ENCODE assay signal across 8 cellular contexts in genomic region chr7:101138149-101138870, GRCh38. TPM values are rescaled to one million over a fixed set of nuclear protein-coding genes. Genes with fewer than 3 reads are reported as not detected.
DNase-seq lines count a peak whose midpoint lies in the region; ATAC-seq, FAIRE-seq and TF ChIP-seq lines count a peak whose summit lies in the region.

No MANE protein-coding gene starts in this region.

- H3K27me3 ChIP-seq in NT2/D1 (ENCODE audit: insufficient read depth, insufficient read length): no peaks in the 10 kb centered on the region
- no peaks in the 10 kb centered on the region for H3K27me3 ChIP-seq in endothelial cell of umbilical vein (ENCODE audit: control insufficient read depth in 2 of 2, insufficient read depth in 2 of 2, low read length in 2 of 2)

- H3K9me3 ChIP-seq in NT2/D1 (ENCODE audit: insufficient read depth, low read length): no peaks in the 10 kb centered on the region
- H3K9me3 ChIP-seq in endothelial cell of umbilical vein (replicated peaks; ENCODE audit: control insufficient read depth, insufficient read depth, low read length): no peaks in the 10 kb centered on the region

- intact Hi-C loops in endothelial cell of umbilical vein (cut with micrococcal nuclease): loop anchor here (1.0 kb wide), 4 partner anchors 12 to 53 kb away; partner anchors contain the start of gene TRIM56
- intact Hi-C loops in natural killer cell (cut with micrococcal nuclease): loop anchor here (1.0 kb wide), 1 partner anchor 27 kb away; the partner anchor contains the start of gene VGF

- no peaks in the 10 kb centered on the region for H4K20me1 ChIP-seq in endothelial cell of umbilical vein (replicated peaks; ENCODE audit: control insufficient read depth, extremely low read depth, insufficient read depth, low read length)

- BruUV-seq in endothelial cell of umbilical vein (replicated peaks; lab: Mats Ljungman, UMichigan): TSS peak; percentile 82

- CTCF ChIA-PET in activated CD8-positive, alpha-beta memory T cell treated with anti-CD3 and anti-CD28 coated beads, Interleukin-2, amount 10 ng/mL, durations not matched to agents 7 days and 5 days (lab: Charles Lee): interaction anchor here (0.6 to 3.0 kb wide), 13 partner anchors 9 to 244 kb away, joined by 3 to 16 read pairs (median 6); partner anchors contain the start of genes SERPINE1 and VGF
- CTCF ChIA-PET in endothelial cell of umbilical vein (lab: Charles Lee): interaction anchor here (1.0 to 2.8 kb wide), 14 partner anchors 11 to 153 kb away, joined by 3 to 19 read pairs (median 6); partner anchors contain the start of genes SERPINE1 and TRIM56

- peak; percentile 82 for TF ChIP-seq POLR2A in endothelial cell of umbilical vein (IDR thresholded peaks at IDR 0.05; ENCODE audit: low read depth, low read length)

- peaks cover 39% of the 10 kb centered on the region for H3K36me3 ChIP-seq in NT2/D1 (ENCODE audit: insufficient read depth, insufficient read length, low read length)
- peaks cover 20 to 34% of the 10 kb centered on the region in 2 experiments for H3K36me3 ChIP-seq in endothelial cell of umbilical vein (ENCODE audit: control insufficient read depth in 2 of 2, extremely low read depth in 1 of 2, insufficient read depth in 2 of 2, low read length in 2 of 2)

- H3K4me1 ChIP-seq in NT2/D1 (ENCODE audit: insufficient read depth, insufficient read length): peaks cover 2% of the 10 kb centered on the region
- H3K4me1 ChIP-seq in endothelial cell of umbilical vein (ENCODE audit: control insufficient read depth, extremely low read depth, insufficient read depth, low read length): peaks cover 39% of the 10 kb centered on the region

- H3K4me3 Mint-ChIP-seq in activated CD8-positive, alpha-beta memory T cell treated with anti-CD3 and anti-CD28 coated beads, Interleukin-2, amount 10 ng/mL, durations not matched to agents 7 days and 5 days: no peak overlapping the region
- peak overlapping the region; percentile 67 for H3K4me3 Mint-ChIP-seq in natural killer cell

- POLR2A ChIA-PET in endothelial cell of umbilical vein (lab: Charles Lee): interaction anchor here (1.4 to 4.8 kb wide), 4 partner anchors 11 to 38 kb away, joined by 3 to 27 read pairs (median 10); partner anchors contain the start of gene SERPINE1

- DNase-seq in NCI-H1092 treated with DMSO at 0.1 percent for 48 hours (lab: John Stamatoyannopoulos, UW) (peak; percentile 32), NCI-H1092 (lab: John Stamatoyannopoulos, UW) (no peak), NT2/D1 (ENCODE audit: low read depth, low spot score) (peak; percentile 83), endothelial cell of umbilical vein (ENCODE audit: low read depth, low spot score) (peak; percentile 99), natural killer cell (peak; percentile 85)
- DNase-seq in activated CD8-positive, alpha-beta memory T cell treated with anti-CD3 and anti-CD28 coated beads, Interleukin-2, amount 10 ng/mL, durations not matched to agents 7 days and 5 days: peak; percentile 91
- peak; percentile 85 for DNase-seq in stimulated activated naive CD4-positive, alpha-beta T cell treated with Interleukin-2 at 50 U/mL for 16 hours (lab: John Stamatoyannopoulos, UW)

- peak overlapping the region; percentile 30 for H3K27ac ChIP-seq in endothelial cell of umbilical vein (ENCODE audit: insufficient read depth, low read depth, low read length)

- H3K4me3 ChIP-seq in NT2/D1 (ENCODE audit: insufficient read length, low read depth) (no peak overlapping the region), endothelial cell of umbilical vein (replicated peaks in 1 of 3; ENCODE audit: insufficient read depth in 1 of 3, low read depth in 1 of 3, low read length in 3 of 3) (no peak overlapping the region)

- no peak overlapping the region for H2AFZ ChIP-seq in endothelial cell of umbilical vein (ENCODE audit: low read depth, low read length)

- no peaks in the 10 kb centered on the region for H3K9me3 Mint-ChIP-seq in activated CD8-positive, alpha-beta memory T cell treated with anti-CD3 and anti-CD28 coated beads, Interleukin-2, amount 10 ng/mL, durations not matched to agents 7 days and 5 days (ENCODE audit: low read depth)
- H3K9me3 Mint-ChIP-seq in natural killer cell: no peaks in the 10 kb centered on the region

- peaks cover 43% of the 10 kb centered on the region for H3K4me1 Mint-ChIP-seq in activated CD8-positive, alpha-beta memory T cell treated with anti-CD3 and anti-CD28 coated beads, Interleukin-2, amount 10 ng/mL, durations not matched to agents 7 days and 5 days
- peaks cover 21 to 33% of the 10 kb centered on the region in 2 donors for H3K4me1 Mint-ChIP-seq in natural killer cell

- peak; percentile 64 to 75 for TF ChIP-seq CTCF in endothelial cell of umbilical vein (IDR thresholded peaks at IDR 0.05; ENCODE audit: extremely low read depth in 1 of 2, insufficient read depth in 1 of 2, low read depth in 1 of 2, low read length in 2 of 2)
- TF ChIP-seq CTCF in natural killer cell (IDR thresholded peaks at IDR 0.05): peak; percentile 92

- peak; percentile 72 for FAIRE-seq in endothelial cell of umbilical vein (lab: Jason Lieb, UNC)

- dilution Hi-C loops in endothelial cell of umbilical vein (cut with MboI; ENCODE audit: extremely low pct_ligation_motif_present, low sequenced_read_pairs): no loop called here

- H3K9ac ChIP-seq in NT2/D1 (ENCODE audit: insufficient read length, low read depth) (no peak overlapping the region), endothelial cell of umbilical vein (replicated peaks; ENCODE audit: extremely low read depth, insufficient read depth, low read length) (peak overlapping the region; percentile 2)

- H3K36me3 Mint-ChIP-seq in activated CD8-positive, alpha-beta memory T cell treated with anti-CD3 and anti-CD28 coated beads, Interleukin-2, amount 10 ng/mL, durations not matched to agents 7 days and 5 days: no peaks in the 10 kb centered on the region
- H3K36me3 Mint-ChIP-seq in natural killer cell: no peaks in the 10 kb centered on the region

- ATAC-seq in HG03280 (IDR thresholded peaks at IDR 0.05; ENCODE audit: unreplicated experiment): peak; percentile 78
- peak; percentile 97 for ATAC-seq in activated CD8-positive, alpha-beta memory T cell treated with anti-CD3 and anti-CD28 coated beads, Interleukin-2, amount 10 ng/mL, durations not matched to agents 7 days and 5 days
- ATAC-seq in natural killer cell: peak; percentile 85 to 99 (median 97)

- no peaks in the 10 kb centered on the region for H3K9me1 ChIP-seq in endothelial cell of umbilical vein (replicated peaks; ENCODE audit: control insufficient read depth, extremely low read depth, insufficient read depth, low read length)

- H3K79me2 ChIP-seq in endothelial cell of umbilical vein (ENCODE audit: control insufficient read depth, insufficient read depth, low read length): peaks cover 5% of the 10 kb centered on the region

- peak overlapping the region; percentile 29 for H3K27ac Mint-ChIP-seq in activated CD8-positive, alpha-beta memory T cell treated with anti-CD3 and anti-CD28 coated beads, Interleukin-2, amount 10 ng/mL, durations not matched to agents 7 days and 5 days
- H3K27ac Mint-ChIP-seq in natural killer cell: peak overlapping the region; percentile 88 to 98

- peaks cover 45% of the 10 kb centered on the region for H3K27me3 Mint-ChIP-seq in activated CD8-positive, alpha-beta memory T cell treated with anti-CD3 and anti-CD28 coated beads, Interleukin-2, amount 10 ng/mL, durations not matched to agents 7 days and 5 days
- H3K27me3 Mint-ChIP-seq in natural killer cell (ENCODE audit: low read depth in 2 of 2): peaks cover 0 to 3% of the 10 kb centered on the region in 2 donors

- peak overlapping the region; percentile 34 for H3K4me2 ChIP-seq in endothelial cell of umbilical vein (ENCODE audit: insufficient read depth, low read length)

RNA-seq across cellular contexts. Expression of gene SERPINE1, which starts 11.4 kb away (rescaled TPM):
- total RNA-seq in activated CD8-positive, alpha-beta memory T cell treated with anti-CD3 and anti-CD28 coated beads, Interleukin-2, amount 10 ng/mL, durations not matched to agents 7 days and 5 days: 1 to 10 TPM in 1 of 2 experiments, under 1 TPM in 1; 0.29 to 1.2 TPM
- total RNA-seq in endothelial cell of umbilical vein (2,296 and 2,645 TPM in 2 replicates), natural killer cell (1 to 10 TPM in 2 of 3 donors, under 1 TPM in 1; 0.48 to 5.5 (median 1.1) TPM)
- 4,637 and 5,683 TPM in 2 replicates for polyA plus RNA-seq in endothelial cell of umbilical vein
- 3,941 and 4,610 TPM in 2 replicates for polyA plus RNA-seq in endothelial cell of umbilical vein (2011; cell fraction: cytosol; rRNA removed)
- polyA plus RNA-seq in endothelial cell of umbilical vein (2011; cell fraction: nucleus; rRNA removed): 2,230 and 2,366 TPM in 2 replicates
- 3,488 and 3,747 TPM in 2 replicates for polyA plus RNA-seq in endothelial cell of umbilical vein (2012)
- polyA minus RNA-seq in endothelial cell of umbilical vein: 3,663 and 4,731 TPM in 2 replicates
- polyA minus RNA-seq in endothelial cell of umbilical vein (2011; cell fraction: cytosol; rRNA and poly(A)+ RNA removed): 2.8 TPM
- polyA minus RNA-seq in endothelial cell of umbilical vein (2011; cell fraction: nucleus; rRNA and poly(A)+ RNA removed): 786 and 802 TPM in 2 replicates

RNA-seq across cellular contexts. Expression of gene AP1S1, which starts 16.0 kb away (rescaled TPM):
- total RNA-seq in activated CD8-positive, alpha-beta memory T cell treated with anti-CD3 and anti-CD28 coated beads, Interleukin-2, amount 10 ng/mL, durations not matched to agents 7 days and 5 days: 10 to 100 TPM; 49.9 to 51.7 TPM
- total RNA-seq in endothelial cell of umbilical vein: 70.9 and 93.3 TPM in 2 replicates
- 82.8 and 106 TPM in 2 replicates for polyA plus RNA-seq in endothelial cell of umbilical vein
- 139 and 140 TPM in 2 replicates for polyA plus RNA-seq in endothelial cell of umbilical vein (2011; cell fraction: cytosol; rRNA removed)
- 68.1 and 78.9 TPM in 2 replicates for polyA plus RNA-seq in endothelial cell of umbilical vein (2011; cell fraction: nucleus; rRNA removed)
- polyA plus RNA-seq in endothelial cell of umbilical vein (2012): 127 and 166 TPM in 2 replicates
- 67.4 and 70.2 TPM in 2 replicates for polyA minus RNA-seq in endothelial cell of umbilical vein
- 37.6 TPM for polyA minus RNA-seq in endothelial cell of umbilical vein (2011; cell fraction: cytosol; rRNA and poly(A)+ RNA removed)
- polyA minus RNA-seq in endothelial cell of umbilical vein (2011; cell fraction: nucleus; rRNA and poly(A)+ RNA removed): 7.4 and 8.7 TPM in 2 replicates
- 1 to 10 TPM; 4.3 to 7.0 (median 5.0) TPM for total RNA-seq in natural killer cell

RNA-seq across cellular contexts. Expression of gene VGF, which starts 27.1 kb away (rescaled TPM):
- total RNA-seq in activated CD8-positive, alpha-beta memory T cell treated with anti-CD3 and anti-CD28 coated beads, Interleukin-2, amount 10 ng/mL, durations not matched to agents 7 days and 5 days: under 1 TPM; 0.44 to 0.66 TPM
- total RNA-seq in endothelial cell of umbilical vein: not detected in 2 replicates
- 0.03 TPM in 1 of 2 replicates, not detected in the other for polyA plus RNA-seq in endothelial cell of umbilical vein
- not detected in 2 replicates for polyA plus RNA-seq in endothelial cell of umbilical vein (2011; cell fraction: cytosol; rRNA removed)
- not detected in 2 replicates for polyA plus RNA-seq in endothelial cell of umbilical vein (2011; cell fraction: nucleus; rRNA removed)
- polyA plus RNA-seq in endothelial cell of umbilical vein (2012): not detected in 2 replicates
- not detected in 2 replicates for polyA minus RNA-seq in endothelial cell of umbilical vein
- polyA minus RNA-seq in endothelial cell of umbilical vein (2011; cell fraction: cytosol; rRNA and poly(A)+ RNA removed): not detected
- not detected in 2 replicates for polyA minus RNA-seq in endothelial cell of umbilical vein (2011; cell fraction: nucleus; rRNA and poly(A)+ RNA removed)
- not detected for total RNA-seq in natural killer cell

RNA-seq across cellular contexts. Expression of gene NAT16, which starts 41.8 kb away (rescaled TPM):
- not detected for total RNA-seq in activated CD8-positive, alpha-beta memory T cell treated with anti-CD3 and anti-CD28 coated beads, Interleukin-2, amount 10 ng/mL, durations not matched to agents 7 days and 5 days
- not detected in 2 replicates for total RNA-seq in endothelial cell of umbilical vein
- polyA plus RNA-seq in endothelial cell of umbilical vein: not detected in 2 replicates
- polyA plus RNA-seq in endothelial cell of umbilical vein (2011; cell fraction: cytosol; rRNA removed): not detected in 2 replicates
- polyA plus RNA-seq in endothelial cell of umbilical vein (2011; cell fraction: nucleus; rRNA removed): not detected in 2 replicates
- not detected in 2 replicates for polyA plus RNA-seq in endothelial cell of umbilical vein (2012)
- polyA minus RNA-seq in endothelial cell of umbilical vein: not detected in 2 replicates
- polyA minus RNA-seq in endothelial cell of umbilical vein (2011; cell fraction: cytosol; rRNA and poly(A)+ RNA removed): not detected
- not detected in 2 replicates for polyA minus RNA-seq in endothelial cell of umbilical vein (2011; cell fraction: nucleus; rRNA and poly(A)+ RNA removed)
- total RNA-seq in natural killer cell: not detected

RNA-seq across cellular contexts. Expression of gene TRIM56, which starts 53.0 kb away (rescaled TPM):
- total RNA-seq in activated CD8-positive, alpha-beta memory T cell treated with anti-CD3 and anti-CD28 coated beads, Interleukin-2, amount 10 ng/mL, durations not matched to agents 7 days and 5 days: 100 to 1,000 TPM in 1 of 2 experiments, 10 to 100 TPM in 1; 68.2 to 110 TPM
- total RNA-seq in endothelial cell of umbilical vein (21.8 and 25.1 TPM in 2 replicates), natural killer cell (10 to 100 TPM; 53.6 to 75.8 (median 63.9) TPM)
- polyA plus RNA-seq in endothelial cell of umbilical vein: 1.9 and 2.3 TPM in 2 replicates
- 2.6 and 3.3 TPM in 2 replicates for polyA plus RNA-seq in endothelial cell of umbilical vein (2011; cell fraction: cytosol; rRNA removed)
- polyA plus RNA-seq in endothelial cell of umbilical vein (2011; cell fraction: nucleus; rRNA removed): 8.6 and 10.1 TPM in 2 replicates
- 6.5 and 7.6 TPM in 2 replicates for polyA plus RNA-seq in endothelial cell of umbilical vein (2012)
- polyA minus RNA-seq in endothelial cell of umbilical vein: 10.9 and 17.3 TPM in 2 replicates
- polyA minus RNA-seq in endothelial cell of umbilical vein (2011; cell fraction: cytosol; rRNA and poly(A)+ RNA removed): 6.0 TPM
- polyA minus RNA-seq in endothelial cell of umbilical vein (2011; cell fraction: nucleus; rRNA and poly(A)+ RNA removed): 6.4 and 7.9 TPM in 2 replicates

Comparison
In these comparisons a context has a peak if more than half of its experiments do, and no peak if none do; other contexts are left out.
1. RNA of gene SERPINE1, which starts 11.4 kb away (total RNA-seq): 2,296 to 2,645 TPM in endothelial cell of umbilical vein; 0.29 to 1.2 TPM in activated CD8-positive, alpha-beta memory T cell treated with anti-CD3 and anti-CD28 coated beads, Interleukin-2, amount 10 ng/mL, durations not matched to agents 7 days and 5 days and 0.48 to 5.5 TPM in natural killer cell; every median in the first group is over 100 times any median in the second.
2. Peak in every context shown above with its lines, with median percentiles within 50 percentile points of each other: ATAC-seq.